8 cellular contexts compared by ENCODE assay signal in the genomic region with DNA sequence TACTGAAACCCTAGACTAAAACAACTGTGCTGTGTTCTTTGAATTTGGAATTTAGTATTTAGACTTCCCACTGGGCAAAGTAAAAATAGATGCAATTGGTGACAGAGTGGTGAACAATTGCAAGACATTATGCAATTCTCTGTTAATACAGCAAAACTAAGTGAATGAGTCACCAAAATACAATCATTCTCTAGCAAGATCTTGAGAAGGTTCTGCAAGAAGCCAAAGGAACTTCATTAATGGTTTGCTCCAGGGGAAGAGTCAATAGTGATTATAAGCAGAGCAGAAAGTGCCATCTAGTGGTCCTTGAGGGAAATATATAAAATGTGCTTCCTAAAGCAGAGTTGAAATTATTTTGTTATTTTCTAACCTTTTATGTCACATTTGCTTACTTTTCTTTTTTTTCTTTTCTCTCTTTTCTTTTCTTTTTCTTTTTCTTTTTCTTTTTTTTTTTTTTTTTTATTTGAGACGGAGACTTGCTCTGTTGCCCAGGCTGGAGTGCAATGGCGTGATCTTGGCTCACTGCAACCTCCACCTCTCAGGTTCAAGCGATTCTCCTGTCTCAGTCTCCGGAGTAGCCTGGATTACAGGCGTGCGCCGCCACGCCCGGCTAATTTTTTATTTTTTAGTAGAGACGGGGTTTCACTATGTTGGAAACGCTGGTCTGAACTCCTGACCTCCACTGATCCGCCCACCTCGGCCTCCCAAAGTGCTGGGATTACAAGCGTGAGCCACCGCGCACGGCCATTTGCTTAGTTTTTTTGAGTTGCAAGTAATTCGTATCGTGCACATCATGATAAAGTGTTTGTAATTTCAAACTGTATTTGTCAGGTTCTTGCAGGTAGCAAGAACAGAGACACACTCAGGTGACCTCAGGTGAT.
DNase-seq lines count a peak whose midpoint lies in the region; ATAC-seq and TF ChIP-seq lines count a peak whose summit lies in the region.

No MANE protein-coding gene starts in this region.

- DNase-seq in DMS79 (lab: John Stamatoyannopoulos, UW) (peak; percentile 59), NCI-H526 treated with DMSO at 0.1 percent for 48 hours (lab: John Stamatoyannopoulos, UW) (peak; percentile 43), astrocyte of the spinal cord (ENCODE audit: low read depth, low spot score) (peak; percentile 96), iPS-NIHi7 (ENCODE audit: extremely low spot score) (peak; percentile 66)
- DNase-seq in stimulated activated naive CD8-positive, alpha-beta T cell treated with anti-CD3 and anti-CD28 coated beads, Interleukin-15, Interleukin-2, amounts not matched to agents 100 U/mL and 50 U/mL, for 24 hours: no peak
- no peak for DNase-seq in activated CD8-positive, alpha-beta memory T cell treated with anti-CD3 and anti-CD28 coated beads, Interleukin-2, amount 50 U/mL, for 4 hours

- H3K4me3 ChIP-seq in astrocyte of the spinal cord (ENCODE audit: low read depth, low read length): no peak overlapping the region

- peak; percentile 60 for TF ChIP-seq CTCF in astrocyte of the spinal cord (IDR thresholded peaks at IDR 0.05; ENCODE audit: low read depth, low read length)

- ATAC-seq in GM19397 (IDR thresholded peaks at IDR 0.05; ENCODE audit: unreplicated experiment) (peak; percentile 88), HG03354 (IDR thresholded peaks at IDR 0.05; ENCODE audit: poor library complexity, severe bottlenecking, unreplicated experiment) (peak; percentile 95)
- ATAC-seq in stimulated activated naive CD8-positive, alpha-beta T cell treated with anti-CD3 and anti-CD28 coated beads, Interleukin-15, Interleukin-2, amounts not matched to agents 100 U/mL and 50 U/mL, for 24 hours: peak; percentile 72

- in situ Hi-C loops in astrocyte of the spinal cord (cut with HindIII; ENCODE audit: low sequenced_read_pairs): no loop called here

Comparison
In these comparisons a context has a peak if more than half of its experiments do, and no peak if none do; other contexts are left out.
1. DNase-seq: peak in DMS79 (single experiment), NCI-H526 treated with DMSO at 0.1 percent for 48 hours (single experiment), astrocyte of the spinal cord (single experiment) and iPS-NIHi7 (single experiment); none in stimulated activated naive CD8-positive, alpha-beta T cell treated with anti-CD3 and anti-CD28 coated beads, Interleukin-15, Interleukin-2, amounts not matched to agents 100 U/mL and 50 U/mL, for 24 hours (single experiment) and activated CD8-positive, alpha-beta memory T cell treated with anti-CD3 and anti-CD28 coated beads, Interleukin-2, amount 50 U/mL, for 4 hours (single experiment).
2. Peak in every context shown above with its lines, with median percentiles within 50 percentile points of each other: ATAC-seq.